8 cellular contexts compared by ENCODE assay signal in genomic region chr17:21214015-21214776, GRCh38. TPM values are rescaled to one million over a fixed set of nuclear protein-coding genes. Genes with fewer than 3 reads are reported as not detected.
A peak's percentile ranks its signal among the peaks of the same experiment; 100 is the strongest.
DNase-seq lines count a peak whose midpoint lies in the region; ATAC-seq lines count a peak whose summit lies in the region.

TSS of gene TMEM11 (minus strand) at chr17:21214161. CDS start at chr17:21214152, 9 bp downstream.

- peaks cover 43 to 74% (median 53%) of the 10 kb centered on the region in 7 donors for H3K4me1 Mint-ChIP-seq in naive thymus-derived CD4-positive, alpha-beta T cell
- peaks cover 45% of the 10 kb centered on the region for H3K4me1 Mint-ChIP-seq in stimulated activated memory B cell treated with anti-CD40 and anti-IgM and Interleukin-4, amounts not matched to agents 10 μg/mL and 1 μg/mL and 100 μg/mL, for 72 hours

- DNase-seq in EL (peak; percentile 94), GOT3 (lab: John Stamatoyannopoulos, UW) (peak; percentile 88), LHCN-M2 (ENCODE audit: low read depth) (peak; percentile 93), RPMI8226 (peak; percentile 93), fibroblast of gingiva (ENCODE audit: low read depth) (peak; percentile 96)
- peak; percentile 85 to 93 for DNase-seq in activated T-helper 1 cell treated with anti-CD3 and anti-CD28 coated beads, Interleukin-2, amount 50 U/mL, for 16 hours (ENCODE audit: low read depth in 1 of 2, low spot score in 1 of 2)
- DNase-seq in naive thymus-derived CD4-positive, alpha-beta T cell = peak; percentile 91 to 97 (median 95)

- ATAC-seq in naive thymus-derived CD4-positive, alpha-beta T cell = peak; percentile 96
- peak; percentile 98 for ATAC-seq in stimulated activated memory B cell treated with anti-CD40 and anti-IgM and Interleukin-4, amounts not matched to agents 10 μg/mL and 1 μg/mL and 100 μg/mL, for 72 hours

- POLR2A ChIA-PET in naive thymus-derived CD4-positive, alpha-beta T cell (lab: Charles Lee) = interaction anchor here (0.7 to 3.5 kb wide), 9 partner anchors 10 to 171 kb away, joined by 3 to 9 read pairs (median 6); partner anchors contain the start of genes DHRS7B, NATD1 and USP22

- H3K36me3 ChIP-seq in naive thymus-derived CD4-positive, alpha-beta T cell (ENCODE audit: control insufficient read depth in 2 of 3, insufficient read depth in 3 of 3, low read length in 3 of 3) = peaks cover 0 to 26% (median 0%) of the 10 kb centered on the region in 3 experiments

- H3K27me3 Mint-ChIP-seq in naive thymus-derived CD4-positive, alpha-beta T cell = no peaks in the 10 kb centered on the region
- no peaks in the 10 kb centered on the region for H3K27me3 Mint-ChIP-seq in stimulated activated memory B cell treated with anti-CD40 and anti-IgM and Interleukin-4, amounts not matched to agents 10 μg/mL and 1 μg/mL and 100 μg/mL, for 72 hours

- peak within 1 kb of the TSS; percentile 84 to 96 (median 92) for H3K27ac Mint-ChIP-seq in naive thymus-derived CD4-positive, alpha-beta T cell
- H3K27ac Mint-ChIP-seq in stimulated activated memory B cell treated with anti-CD40 and anti-IgM and Interleukin-4, amounts not matched to agents 10 μg/mL and 1 μg/mL and 100 μg/mL, for 72 hours = peak within 1 kb of the TSS; percentile 91

- peak within 1 kb of the TSS; percentile 97 for H3K27ac ChIP-seq in naive thymus-derived CD4-positive, alpha-beta T cell (ENCODE audit: low read depth, low read length)

- H3K4me1 ChIP-seq in naive thymus-derived CD4-positive, alpha-beta T cell (ENCODE audit: control insufficient read depth in 2 of 2, insufficient read depth in 2 of 2, low read length in 2 of 2) = peaks cover 25 to 32% of the 10 kb centered on the region in 2 donors

- peak within 1 kb of the TSS; percentile 90 to 97 (median 92) for H3K4me3 Mint-ChIP-seq in naive thymus-derived CD4-positive, alpha-beta T cell
- H3K4me3 Mint-ChIP-seq in stimulated activated memory B cell treated with anti-CD40 and anti-IgM and Interleukin-4, amounts not matched to agents 10 μg/mL and 1 μg/mL and 100 μg/mL, for 72 hours = peak within 1 kb of the TSS; percentile 84

- CTCF ChIA-PET in naive thymus-derived CD4-positive, alpha-beta T cell (lab: Charles Lee) = interaction anchor here (0.6 to 1.5 kb wide), 4 partner anchors 21 to 171 kb away, joined by 3 to 4 read pairs (median 3); partner anchors contain the start of gene USP22

- H3K27me3 ChIP-seq in naive thymus-derived CD4-positive, alpha-beta T cell (ENCODE audit: control insufficient read depth in 2 of 2, insufficient read depth in 2 of 2, low read length in 2 of 2) = no peaks in the 10 kb centered on the region

- no peaks in the 10 kb centered on the region for H3K9me3 Mint-ChIP-seq in naive thymus-derived CD4-positive, alpha-beta T cell
- H3K9me3 Mint-ChIP-seq in stimulated activated memory B cell treated with anti-CD40 and anti-IgM and Interleukin-4, amounts not matched to agents 10 μg/mL and 1 μg/mL and 100 μg/mL, for 72 hours = no peaks in the 10 kb centered on the region

- intact Hi-C loops in naive thymus-derived CD4-positive, alpha-beta T cell (cut with micrococcal nuclease) = loop anchor here (1.0 to 2.0 kb wide), 10 partner anchors 39 to 337 kb away; partner anchors contain the start of genes DHRS7B (in 2 of the 2), MAP2K3 (in 2 of the 2), NATD1 (in 2 of the 2) and USP22 (in 2 of the 2)

- H3K36me3 Mint-ChIP-seq in naive thymus-derived CD4-positive, alpha-beta T cell = peaks cover 0 to 4% (median 0%) of the 10 kb centered on the region in 5 donors
- peaks cover 7% of the 10 kb centered on the region for H3K36me3 Mint-ChIP-seq in stimulated activated memory B cell treated with anti-CD40 and anti-IgM and Interleukin-4, amounts not matched to agents 10 μg/mL and 1 μg/mL and 100 μg/mL, for 72 hours

- peak within 1 kb of the TSS; percentile 93 for H3K4me3 ChIP-seq in naive thymus-derived CD4-positive, alpha-beta T cell (ENCODE audit: low read length)

- no peaks in the 10 kb centered on the region for H3K9me3 ChIP-seq in naive thymus-derived CD4-positive, alpha-beta T cell (ENCODE audit: control insufficient read depth in 2 of 3, low read length in 3 of 3)

RNA-seq across cellular contexts. Expression of gene TMEM11, which starts in this region (rescaled TPM):
- total RNA-seq in LHCN-M2 (2014; rRNA removed) = 23.4 and 26.2 TPM in 2 replicates
- 34.6 TPM for polyA plus RNA-seq in LHCN-M2 (2012)
- 10 to 100 TPM; 11.7 to 22.9 (median 19.3) TPM for total RNA-seq in naive thymus-derived CD4-positive, alpha-beta T cell
- 10 to 100 TPM; 23.5 to 47.9 TPM for polyA plus RNA-seq in naive thymus-derived CD4-positive, alpha-beta T cell

Comparison
In these comparisons a context has a peak if more than half of its experiments do, and no peak if none do; other contexts are left out.
1. Peak in every context shown above with its lines: DNase-seq, ATAC-seq, H3K4me3 ChIP-seq and H3K27ac ChIP-seq.